ENCODE assay signal across 14 cellular contexts in genomic region chr17:77944390-77945222, GRCh38.
"Had no signal": no experiment of that assay in that cellular context is flagged by ENCODE, and none has a peak within 500 bp of the region (broad histone marks: within the 10 kb centered on the region; RNA-seq: fewer than 3 reads in every experiment).

No MANE protein-coding gene starts in this region.

- H3K4me3 ChIP-seq: coronary artery, gastrocnemius medialis, neural progenitor cell, tibial nerve had no signal

- H3K9me3 ChIP-seq: gastrocnemius medialis, tibial nerve had no signal

- ATAC-seq: activated CD8-positive, alpha-beta T cell treated with anti-CD3 and anti-CD28 coated beads for 36 hours; activated naive CD8-positive, alpha-beta T cell treated with anti-CD3 and anti-CD28 coated beads, Interleukin-2, amount 50 U/mL, for 24 hours; gastrocnemius medialis; stimulated activated effector memory CD8-positive, alpha-beta T cell treated with anti-CD3 and anti-CD28 coated beads, Interleukin-12 subunit alpha, Interleukin-12 subunit beta, amount 100 ng/mL, for 72 hours had no signal

- H3K79me2 ChIP-seq: parathyroid adenoma had no signal

- H3K9ac ChIP-seq: neural progenitor cell, parathyroid adenoma had no signal

- H3K27me3 ChIP-seq: gastrocnemius medialis, neural progenitor cell, tibial nerve had no signal

- H3K36me3 ChIP-seq: gastrocnemius medialis, neural progenitor cell, tibial nerve had no signal

- H3K4me1 ChIP-seq: gastrocnemius medialis, parathyroid adenoma had no signal

- DNase-seq: activated CD8-positive, alpha-beta memory T cell treated with anti-CD3 and anti-CD28 coated beads, Interleukin-2, amount 50 U/mL, for 4 hours; activated CD8-positive, alpha-beta T cell treated with anti-CD3 and anti-CD28 coated beads for 36 hours; activated naive CD4-positive, alpha-beta T cell treated with Interleukin-2 at 50 U/mL for 16 hours; activated naive CD8-positive, alpha-beta T cell treated with anti-CD3 and anti-CD28 coated beads, Interleukin-2, amount 50 U/mL, for 24 hours; central memory CD4-positive, alpha-beta T cell; effector CD8-positive, alpha-beta T cell; gastrocnemius medialis; SW 1271; T-helper 9 cell had no signal

- H2AFZ ChIP-seq: neural progenitor cell, parathyroid adenoma had no signal

- H3K27ac ChIP-seq: coronary artery, gastrocnemius medialis, neural progenitor cell, parathyroid adenoma had no signal

- H3K4me2 ChIP-seq: neural progenitor cell had no signal
